ENCODE assay signal across 20 cellular contexts in genomic region chr1:195908121-195908520, GRCh38.
DNase-seq lines count a peak whose midpoint lies in the region; ATAC-seq, FAIRE-seq and TF ChIP-seq lines count a peak whose summit lies in the region.
"Had no signal": no experiment of that assay in that cellular context is flagged by ENCODE, and none has a peak within 500 bp of the region (broad histone marks: within the 10 kb centered on the region; RNA-seq: fewer than 3 reads in every experiment).

No MANE protein-coding gene starts in this region.

- TF ChIP-seq CTCF in bronchial epithelial cell (IDR thresholded peaks at IDR 0.05; ENCODE audit: insufficient read depth, low read length, severe bottlenecking): no peak
- TF ChIP-seq CTCF in upper lobe of right lung (IDR thresholded peaks at IDR 0.05): no peak

- POLR2A ChIA-PET in naive thymus-derived CD4-positive, alpha-beta T cell (lab: Charles Lee): no interaction called here

- FAIRE-seq in bronchial epithelial cell (lab: Jason Lieb, UNC): no peak
- FAIRE-seq: colon, G401.6, RCC 7860 had no signal

- no peaks in the 10 kb centered on the region for H3K9me3 ChIP-seq in GM23248 (ENCODE audit: low read depth)
- no peaks in the 10 kb centered on the region for H3K9me3 ChIP-seq in naive thymus-derived CD4-positive, alpha-beta T cell (ENCODE audit: control insufficient read depth in 2 of 3, low read length in 3 of 3)
- H3K9me3 ChIP-seq in upper lobe of right lung: no peaks in the 10 kb centered on the region

- H3K79me2 ChIP-seq in GM23248 (ENCODE audit: insufficient read depth): no peaks in the 10 kb centered on the region

- no peaks in the 10 kb centered on the region for H3K9me2 ChIP-seq in GM23248 (ENCODE audit: insufficient read depth)

- ATAC-seq in naive thymus-derived CD4-positive, alpha-beta T cell: peak; percentile 38
- ATAC-seq in GM18511 (IDR thresholded peaks at IDR 0.05; ENCODE audit: unreplicated experiment) (no peak), upper lobe of right lung (no peak)
- ATAC-seq: sciatic nerve had no signal

- no peaks in the 10 kb centered on the region for H3K36me3 Mint-ChIP-seq in naive thymus-derived CD4-positive, alpha-beta T cell
- H3K36me3 Mint-ChIP-seq: CD8-positive, alpha-beta memory T cell; type B pancreatic cell had no signal

- no peaks in the 10 kb centered on the region for H3K27me3 ChIP-seq in GM23248 (replicated peaks; ENCODE audit: insufficient read depth)
- H3K27me3 ChIP-seq in bronchial epithelial cell (ENCODE audit: control insufficient read depth, insufficient read depth, low read length): no peaks in the 10 kb centered on the region
- no peaks in the 10 kb centered on the region for H3K27me3 ChIP-seq in naive thymus-derived CD4-positive, alpha-beta T cell (ENCODE audit: control insufficient read depth in 2 of 2, insufficient read depth in 2 of 2, low read length in 2 of 2)
- no peaks in the 10 kb centered on the region for H3K27me3 ChIP-seq in upper lobe of right lung

- no peak overlapping the region for H3K27ac Mint-ChIP-seq in naive thymus-derived CD4-positive, alpha-beta T cell
- H3K27ac Mint-ChIP-seq: CD8-positive, alpha-beta memory T cell; T-helper 2 cell treated with Interferon-gamma antibody and Interleukin-4, amounts not matched to agents 5 μg/mL and 100 μg/mL, for 36 hours; type B pancreatic cell had no signal

- no peaks in the 10 kb centered on the region for H4K20me1 ChIP-seq in GM23248 (ENCODE audit: insufficient read depth)

- in situ Hi-C loops in GM23248 (cut with MboI): no loop called here

- H3K4me3 Mint-ChIP-seq in naive thymus-derived CD4-positive, alpha-beta T cell: no peak overlapping the region
- H3K4me3 Mint-ChIP-seq: CD8-positive, alpha-beta memory T cell; T-helper 2 cell treated with Interferon-gamma antibody and Interleukin-4, amounts not matched to agents 5 μg/mL and 100 μg/mL, for 36 hours; type B pancreatic cell had no signal

- no peaks in the 10 kb centered on the region; the same call in 1 of the 2 replicates for H3K4me1 ChIP-seq in GM23248 (ENCODE audit: insufficient read depth)
- no peaks in the 10 kb centered on the region for H3K4me1 ChIP-seq in naive thymus-derived CD4-positive, alpha-beta T cell (ENCODE audit: control insufficient read depth in 2 of 2, insufficient read depth in 2 of 2, low read length in 2 of 2)
- H3K4me1 ChIP-seq in upper lobe of right lung: no peaks in the 10 kb centered on the region

- no peak overlapping the region for H3K9ac ChIP-seq in GM23248

- DNase-seq in GM23248 (peak; percentile 68), NCI-H460 (ENCODE audit: extremely low read depth, low read depth) (peak; percentile 16), bronchial epithelial cell (ENCODE audit: low read depth) (peak; percentile 92), upper lobe of right lung (no peak), NCI-H526 treated with DMSO at 0.1 percent for 48 hours (lab: John Stamatoyannopoulos, UW) (no peak)
- DNase-seq in naive thymus-derived CD4-positive, alpha-beta T cell: no peak
- DNase-seq: activated CD4-positive, alpha-beta T cell treated with anti-CD3 and anti-CD28 coated beads for 48 hours; activated T-cell treated with anti-CD3 and anti-CD28 coated beads for 4 hours; CD8-positive, alpha-beta memory T cell; mesendoderm; NCI-H1417; NCI-H510A; stimulated activated CD4-positive, alpha-beta T cell treated with anti-CD3 and anti-CD28 coated beads, Interleukin-4, amount 100 ng/mL, for 24 hours had no signal

- H3K27ac ChIP-seq in GM23248 (no peak overlapping the region), upper lobe of right lung (no peak overlapping the region)
- no peak overlapping the region for H3K27ac ChIP-seq in naive thymus-derived CD4-positive, alpha-beta T cell (ENCODE audit: low read depth, low read length)

- CTCF ChIA-PET in naive thymus-derived CD4-positive, alpha-beta T cell (lab: Charles Lee): no interaction called here

- H3K27me3 Mint-ChIP-seq in naive thymus-derived CD4-positive, alpha-beta T cell: no peaks in the 10 kb centered on the region
- H3K27me3 Mint-ChIP-seq: CD8-positive, alpha-beta memory T cell; type B pancreatic cell had no signal

- H3K4me3 ChIP-seq in GM23248 (no peak overlapping the region), bronchial epithelial cell (ENCODE audit: low read depth, low read length) (no peak overlapping the region), upper lobe of right lung (no peak overlapping the region)
- H3K4me3 ChIP-seq in naive thymus-derived CD4-positive, alpha-beta T cell (ENCODE audit: low read length): no peak overlapping the region

- 0 out of 2 replicates have a peak overlapping the region, but pooled peaks have one; percentile 1 for H2AFZ ChIP-seq in GM23248

- H3K4me2 ChIP-seq in GM23248 (ENCODE audit: unreplicated experiment): no peak overlapping the region

- WGBS in GM23248 (ENCODE audit: low coverage in 1 of 2, low lambda C conversion rate in 2 of 2, missing lambda C conversion rate in 2 of 2), 2 experiments: 61 to 74% methylated on average over 1 of the region's 1 CpG

- no peaks in the 10 kb centered on the region for H3K4me1 Mint-ChIP-seq in naive thymus-derived CD4-positive, alpha-beta T cell
- H3K4me1 Mint-ChIP-seq: CD8-positive, alpha-beta memory T cell had no signal

- H3K9me3 Mint-ChIP-seq in naive thymus-derived CD4-positive, alpha-beta T cell: peaks cover 0 to 5% (median 0%) of the 10 kb centered on the region in 11 donors
- H3K9me3 Mint-ChIP-seq: T-helper 2 cell treated with Interferon-gamma antibody and Interleukin-4, amounts not matched to agents 5 μg/mL and 100 μg/mL, for 36 hours; type B pancreatic cell had no signal

- H3F3A ChIP-seq in GM23248 (ENCODE audit: insufficient read depth): no peaks in the 10 kb centered on the region

- H3K36me3 ChIP-seq in GM23248 (ENCODE audit: low read depth) (no peaks in the 10 kb centered on the region), bronchial epithelial cell (ENCODE audit: control insufficient read depth, insufficient read depth, low read length) (no peaks in the 10 kb centered on the region), upper lobe of right lung (no peaks in the 10 kb centered on the region)
- H3K36me3 ChIP-seq in naive thymus-derived CD4-positive, alpha-beta T cell (ENCODE audit: control insufficient read depth in 2 of 3, insufficient read depth in 3 of 3, low read length in 3 of 3): no peaks in the 10 kb centered on the region

- intact Hi-C loops in naive thymus-derived CD4-positive, alpha-beta T cell (cut with micrococcal nuclease): no loop called here
- intact Hi-C loops in upper lobe of right lung (cut with DNase I): no loop called here

Comparison
In these comparisons a context has a peak if more than half of its experiments do, and no peak if none do; other contexts are left out.
1. DNase-seq: peak in GM23248 (single experiment), NCI-H460 (single experiment) and bronchial epithelial cell (single experiment); none in naive thymus-derived CD4-positive, alpha-beta T cell (0 of 9), upper lobe of right lung (single experiment) and NCI-H526 treated with DMSO at 0.1 percent for 48 hours (single experiment).